8 cellular contexts compared by ENCODE assay signal in the genomic region with DNA sequence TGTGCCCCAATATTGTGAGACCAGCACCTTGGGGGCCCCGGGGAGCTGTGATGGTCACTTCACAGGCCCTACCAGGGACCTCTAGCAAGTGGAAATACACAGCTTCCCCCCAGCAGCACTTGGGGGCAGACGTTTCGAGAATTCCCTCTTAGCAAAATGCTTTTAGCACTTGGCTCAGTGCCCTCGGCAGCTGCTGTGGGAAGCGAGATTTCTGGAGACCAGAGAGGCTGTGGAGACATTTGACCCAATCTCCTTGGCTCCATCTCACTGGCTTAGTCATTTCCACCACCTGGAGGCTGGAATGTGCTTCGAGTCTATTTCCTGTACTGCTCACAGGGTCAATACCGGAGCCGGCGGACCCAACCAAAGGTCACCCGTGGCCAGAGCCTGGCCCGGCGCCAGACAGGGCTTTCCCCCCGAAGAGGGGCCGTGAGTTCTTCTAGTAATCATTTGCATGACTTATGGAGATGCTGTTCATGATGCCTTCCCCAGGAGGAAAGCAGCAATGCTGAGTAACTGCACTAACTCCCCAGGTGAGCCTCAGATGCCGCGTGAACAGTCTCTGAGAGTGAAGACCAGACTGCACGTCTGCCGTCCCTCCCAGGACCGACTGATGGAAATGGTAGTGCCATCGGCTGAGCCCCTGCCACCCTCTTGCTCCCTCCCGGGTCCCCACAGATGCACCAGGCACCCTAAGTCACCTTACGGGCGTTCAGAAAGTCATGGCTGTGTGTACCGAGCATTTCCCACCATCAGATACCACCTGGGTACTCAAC. TPM values are rescaled to one million over a fixed set of nuclear protein-coding genes. Genes with fewer than 3 reads are reported as not detected.
DNase-seq lines count a peak whose midpoint lies in the region; ATAC-seq and TF ChIP-seq lines count a peak whose summit lies in the region.

No MANE protein-coding gene starts in this region.

- H3K4me1 ChIP-seq in left ventricle myocardium inferior (peaks cover 33% of the 10 kb centered on the region), OCI-LY7 (ENCODE audit: insufficient read depth, low read length, poor library complexity, severe bottlenecking) (peaks cover 29% of the 10 kb centered on the region)

- H2AFZ ChIP-seq in OCI-LY7 (ENCODE audit: low read length): no peak overlapping the region

- intact Hi-C loops in left ventricle myocardium inferior (cut with micrococcal nuclease) (no loop called here), OCI-LY7 (cut with micrococcal nuclease; ENCODE audit: unreplicated experiment) (no loop called here)
- intact Hi-C loops in activated CD4-positive, alpha-beta T cell treated with anti-CD3 and anti-CD28 coated beads, Interleukin-2, amount 10 ng/mL, durations not matched to agents 24 days and 14 days (cut with micrococcal nuclease): loop anchor here (5.0 kb wide), 1 partner anchor 44 kb away; no protein-coding TSS in a partner anchor

- no peak overlapping the region for H3K27ac Mint-ChIP-seq in WTC11
- H3K27ac Mint-ChIP-seq in activated CD4-positive, alpha-beta T cell treated with anti-CD3 and anti-CD28 coated beads, Interleukin-2, amount 10 ng/mL, durations not matched to agents 24 days and 14 days: no peak overlapping the region

- peaks cover 21% of the 10 kb centered on the region for H3K4me1 Mint-ChIP-seq in WTC11
- peaks cover 13% of the 10 kb centered on the region for H3K4me1 Mint-ChIP-seq in activated CD4-positive, alpha-beta T cell treated with anti-CD3 and anti-CD28 coated beads, Interleukin-2, amount 10 ng/mL, durations not matched to agents 24 days and 14 days

- POLR2A ChIA-PET in WTC11 (lab: Charles Lee) (no interaction called here), OCI-LY7 (lab: Charles Lee) (interaction anchor here (1.1 kb wide), 1 partner anchor 36 kb away, joined by 3 read pairs; no protein-coding TSS in a partner anchor)

- H3K36me3 Mint-ChIP-seq in WTC11: no peaks in the 10 kb centered on the region
- H3K36me3 Mint-ChIP-seq in activated CD4-positive, alpha-beta T cell treated with anti-CD3 and anti-CD28 coated beads, Interleukin-2, amount 10 ng/mL, durations not matched to agents 24 days and 14 days (ENCODE audit: low read depth): no peaks in the 10 kb centered on the region

- no peaks in the 10 kb centered on the region for H4K20me1 ChIP-seq in OCI-LY7 (ENCODE audit: insufficient read depth, low read length)

- DNase-seq in HT-29 (ENCODE audit: low spot score): peak; percentile 76
- DNase-seq in WTC11 (ENCODE audit: low spot score): no peak
- peak; percentile 75 for DNase-seq in left ventricle myocardium inferior
- no peak for DNase-seq in NCI-H510A (lab: John Stamatoyannopoulos, UW)
- DNase-seq in activated CD4-positive, alpha-beta T cell treated with anti-CD3 and anti-CD28 coated beads, Interleukin-2, amount 10 ng/mL, durations not matched to agents 24 days and 14 days: no peak
- no peak for DNase-seq in NCI-H748 treated with DMSO at 0.1 percent for 48 hours (lab: John Stamatoyannopoulos, UW)
- DNase-seq in OCI-LY7 (ENCODE audit: low spot score): no peak

- H3K4me3 ChIP-seq in left ventricle myocardium inferior (no peak overlapping the region), skin epidermis (no peak overlapping the region), OCI-LY7 (ENCODE audit: low read depth, low read length, poor library complexity, severe bottlenecking) (no peak overlapping the region)

- no peak for TF ChIP-seq CTCF in WTC11 (IDR thresholded peaks at IDR 0.05)
- peak; percentile 56 for TF ChIP-seq CTCF in left ventricle myocardium inferior (IDR thresholded peaks at IDR 0.05; ENCODE audit: borderline replicate concordance)
- TF ChIP-seq CTCF in OCI-LY7 (conservative IDR thresholded peaks at IDR 0.05; ENCODE audit: low read length): no peak

- peaks cover 5% of the 10 kb centered on the region for H3K27me3 ChIP-seq in left ventricle myocardium inferior (ENCODE audit: low read depth)

- H3K9me3 ChIP-seq in left ventricle myocardium inferior (replicated peaks): no peaks in the 10 kb centered on the region
- H3K9me3 ChIP-seq in OCI-LY7 (ENCODE audit: low read length): no peaks in the 10 kb centered on the region

- no peaks in the 10 kb centered on the region for H3K79me2 ChIP-seq in OCI-LY7 (ENCODE audit: insufficient read depth, low read depth, low read length)

- peak; percentile 11; the same call in 1 of the 2 replicates for ATAC-seq in WTC11

- H3K27ac ChIP-seq in left ventricle myocardium inferior (replicated peaks): peak overlapping the region; percentile 68
- peak overlapping the region in 17 of 21 experiments; percentile 6 to 79 (median 35) for H3K27ac ChIP-seq in skin epidermis
- H3K27ac ChIP-seq in OCI-LY7 (ENCODE audit: low read depth, low read length, poor library complexity, severe bottlenecking): no peak overlapping the region

- H3K4me3 Mint-ChIP-seq in WTC11: no peak overlapping the region
- H3K4me3 Mint-ChIP-seq in activated CD4-positive, alpha-beta T cell treated with anti-CD3 and anti-CD28 coated beads, Interleukin-2, amount 10 ng/mL, durations not matched to agents 24 days and 14 days: no peak overlapping the region

- H3K4me2 ChIP-seq in OCI-LY7 (ENCODE audit: low read length): no peak overlapping the region

- BruUV-seq in OCI-LY7 (replicated peaks; lab: Mats Ljungman, UMichigan): no TSS peak

- CTCF ChIA-PET in WTC11 (lab: Charles Lee) (interaction anchor here (1.4 kb wide), 1 partner anchor 159 kb away, joined by 7 read pairs; no protein-coding TSS in a partner anchor), OCI-LY7 (lab: Charles Lee; ENCODE audit: unreplicated experiment) (no interaction called here)

- H3K9me2 ChIP-seq in OCI-LY7 (ENCODE audit: insufficient read depth, low read length): no peaks in the 10 kb centered on the region

- H3K36me3 ChIP-seq in left ventricle myocardium inferior (no peaks in the 10 kb centered on the region), OCI-LY7 (ENCODE audit: insufficient read depth, low read length) (no peaks in the 10 kb centered on the region)

- H3K9me3 Mint-ChIP-seq in WTC11: no peaks in the 10 kb centered on the region
- H3K9me3 Mint-ChIP-seq in activated CD4-positive, alpha-beta T cell treated with anti-CD3 and anti-CD28 coated beads, Interleukin-2, amount 10 ng/mL, durations not matched to agents 24 days and 14 days: no peaks in the 10 kb centered on the region

- no peaks in the 10 kb centered on the region for H3K27me3 Mint-ChIP-seq in WTC11 (ENCODE audit: low read depth)
- peaks cover 20% of the 10 kb centered on the region for H3K27me3 Mint-ChIP-seq in activated CD4-positive, alpha-beta T cell treated with anti-CD3 and anti-CD28 coated beads, Interleukin-2, amount 10 ng/mL, durations not matched to agents 24 days and 14 days

TF ChIP-seq in WTC11, 78 proteins besides CTCF, POLR2A, EP300 and RAD21 (continues in another document):
- TF ChIP-seq ZNF317 (CRISPR knock-in tag; IDR thresholded peaks at IDR 0.05; ENCODE audit: borderline replicate concordance, low read depth): no peak
- TF ChIP-seq, protein P1, sequence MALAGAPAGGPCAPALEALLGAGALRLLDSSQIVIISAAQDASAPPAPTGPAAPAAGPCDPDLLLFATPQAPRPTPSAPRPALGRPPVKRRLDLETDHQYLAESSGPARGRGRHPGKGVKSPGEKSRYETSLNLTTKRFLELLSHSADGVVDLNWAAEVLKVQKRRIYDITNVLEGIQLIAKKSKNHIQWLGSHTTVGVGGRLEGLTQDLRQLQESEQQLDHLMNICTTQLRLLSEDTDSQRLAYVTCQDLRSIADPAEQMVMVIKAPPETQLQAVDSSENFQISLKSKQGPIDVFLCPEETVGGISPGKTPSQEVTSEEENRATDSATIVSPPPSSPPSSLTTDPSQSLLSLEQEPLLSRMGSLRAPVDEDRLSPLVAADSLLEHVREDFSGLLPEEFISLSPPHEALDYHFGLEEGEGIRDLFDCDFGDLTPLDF (CRISPR knock-in tag; IDR thresholded peaks at IDR 0.05): no peak
- TF ChIP-seq ZNF138 (CRISPR knock-in tag; conservative IDR thresholded peaks at IDR 0.05): no peak
- TF ChIP-seq TEAD4 (CRISPR knock-in tag; IDR thresholded peaks at IDR 0.05): no peak
- TF ChIP-seq ZNF121 (CRISPR knock-in tag; IDR thresholded peaks at IDR 0.05): no peak
- no peak for TF ChIP-seq CBFB (CRISPR knock-in tag; IDR thresholded peaks at IDR 0.05; ENCODE audit: low read depth)
- TF ChIP-seq, protein P2, sequence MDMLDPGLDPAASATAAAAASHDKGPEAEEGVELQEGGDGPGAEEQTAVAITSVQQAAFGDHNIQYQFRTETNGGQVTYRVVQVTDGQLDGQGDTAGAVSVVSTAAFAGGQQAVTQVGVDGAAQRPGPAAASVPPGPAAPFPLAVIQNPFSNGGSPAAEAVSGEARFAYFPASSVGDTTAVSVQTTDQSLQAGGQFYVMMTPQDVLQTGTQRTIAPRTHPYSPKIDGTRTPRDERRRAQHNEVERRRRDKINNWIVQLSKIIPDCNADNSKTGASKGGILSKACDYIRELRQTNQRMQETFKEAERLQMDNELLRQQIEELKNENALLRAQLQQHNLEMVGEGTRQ (CRISPR knock-in tag; IDR thresholded peaks at IDR 0.05): no peak
- no peak for TF ChIP-seq GRHL2 (CRISPR knock-in tag; IDR thresholded peaks at IDR 0.05; ENCODE audit: insufficient replicate concordance, severe bottlenecking)
- TF ChIP-seq, protein P3, sequence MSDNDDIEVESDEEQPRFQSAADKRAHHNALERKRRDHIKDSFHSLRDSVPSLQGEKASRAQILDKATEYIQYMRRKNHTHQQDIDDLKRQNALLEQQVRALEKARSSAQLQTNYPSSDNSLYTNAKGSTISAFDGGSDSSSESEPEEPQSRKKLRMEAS (CRISPR knock-in tag; IDR thresholded peaks at IDR 0.05): no peak
- TF ChIP-seq OVOL2 (CRISPR knock-in tag; IDR thresholded peaks at IDR 0.05; ENCODE audit: borderline replicate concordance): no peak
- no peak for TF ChIP-seq NFATC4 (CRISPR knock-in tag; IDR thresholded peaks at IDR 0.05)

RNA-seq across cellular contexts. Expression of a gene that starts 4.4 kb away (rescaled TPM):
- 10.6 and 17.9 TPM in 2 replicates for total RNA-seq in HT-29 (2014; rRNA removed; shearing (Covaris generic))
- 11.2 to 14.9 TPM (median 14.1 TPM) in 3 replicates for total RNA-seq in WTC11 (2021)
- 5.9 TPM for total RNA-seq in left ventricle myocardium inferior
- total RNA-seq in activated CD4-positive, alpha-beta T cell treated with anti-CD3 and anti-CD28 coated beads, Interleukin-2, amount 10 ng/mL, durations not matched to agents 24 days and 14 days: 9.3 and 10.6 TPM in 2 replicates
- total RNA-seq in OCI-LY7 (2014; rRNA removed; shearing (Covaris generic)): 3.4 and 4.5 TPM in 2 replicates
- total RNA-seq in OCI-LY7 (2022): 5.9 and 8.9 TPM in 2 replicates

RNA-seq across cellular contexts. Expression of a gene that starts 52.0 kb away (rescaled TPM):
- 7.5 and 11.8 TPM in 2 replicates for total RNA-seq in HT-29 (2014; rRNA removed; shearing (Covaris generic))
- total RNA-seq in WTC11 (2021) (13.8 to 14.2 TPM (median 14.2 TPM) in 3 replicates), left ventricle myocardium inferior (4.9 TPM), OCI-LY7 (2022) (19.6 and 22.6 TPM in 2 replicates)
- 35.3 and 38.1 TPM in 2 replicates for total RNA-seq in activated CD4-positive, alpha-beta T cell treated with anti-CD3 and anti-CD28 coated beads, Interleukin-2, amount 10 ng/mL, durations not matched to agents 24 days and 14 days
- 10.0 and 12.4 TPM in 2 replicates for total RNA-seq in OCI-LY7 (2014; rRNA removed; shearing (Covaris generic))

Comparison
In these comparisons a context has a peak if more than half of its experiments do, and no peak if none do; other contexts are left out.
1. DNase-seq: peak in HT-29 (single experiment) and left ventricle myocardium inferior (single experiment); none in WTC11 (single experiment), NCI-H510A (single experiment), activated CD4-positive, alpha-beta T cell treated with anti-CD3 and anti-CD28 coated beads, Interleukin-2, amount 10 ng/mL, durations not matched to agents 24 days and 14 days (single experiment), NCI-H748 treated with DMSO at 0.1 percent for 48 hours (single experiment) and OCI-LY7 (single experiment).